1 cellular context compared by ENCODE assay signal in the genomic region with DNA sequence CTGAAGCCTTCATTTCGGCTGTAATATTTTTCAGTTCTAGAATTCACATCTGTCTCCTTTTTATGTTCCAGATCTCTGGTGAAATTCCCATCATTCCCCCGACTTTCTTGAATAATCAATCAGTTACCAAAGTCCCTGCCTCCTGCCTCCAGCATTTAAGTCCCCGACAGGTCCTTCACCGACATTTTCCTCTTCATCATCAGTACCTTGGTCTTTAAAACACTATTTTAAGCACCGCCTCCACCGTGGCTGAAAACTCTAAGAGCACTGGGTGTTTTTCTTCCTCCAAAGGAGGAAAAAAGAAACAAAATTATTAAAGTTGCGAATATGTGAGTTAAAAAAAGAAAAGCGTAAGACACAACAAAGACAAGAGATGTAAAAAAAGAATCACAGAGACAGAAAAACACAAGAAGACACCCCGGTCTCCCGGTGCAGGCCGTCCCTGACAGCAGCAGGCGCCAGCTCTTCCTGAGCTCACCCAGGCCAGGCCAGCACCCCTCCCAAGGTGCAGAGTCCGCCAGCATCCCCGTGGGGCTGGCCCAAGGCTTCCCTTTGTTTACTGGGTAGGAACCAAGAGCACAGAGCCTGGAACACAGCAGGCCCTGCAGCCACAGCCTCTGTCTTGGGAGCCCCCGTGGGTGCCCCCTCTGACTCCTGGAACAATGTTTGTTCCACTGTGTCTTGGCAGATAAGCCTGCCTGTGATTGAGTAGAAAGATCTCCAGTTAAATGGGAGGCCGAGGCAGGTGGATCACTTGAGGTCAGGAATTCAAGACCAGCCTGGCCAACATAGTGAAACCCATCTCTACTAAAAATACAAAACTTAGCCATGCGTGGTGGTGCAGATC.
A peak's percentile ranks its signal among the peaks of the same experiment; 100 is the strongest.
TF ChIP-seq lines count a peak whose summit lies in the region.

No MANE protein-coding gene starts in this region.

TF ChIP-seq in HepG2, 621 proteins besides CTCF, POLR2A, EP300 and RAD21 (continued from another document):
- TF ChIP-seq ARID5B (CRISPR knock-in tag; IDR thresholded peaks at IDR 0.05) (peak; percentile 61), ELF3 (CRISPR knock-in tag; IDR thresholded peaks at IDR 0.05) (0 out of 2 replicates have a peak, but pooled peaks have one; percentile 28), ZNF598 (CRISPR knock-in tag; IDR thresholded peaks at IDR 0.05; ENCODE audit: borderline replicate concordance) (no peak), ZNF224 (CRISPR knock-in tag; IDR thresholded peaks at IDR 0.05) (no peak), ZNF567 (CRISPR knock-in tag; IDR thresholded peaks at IDR 0.05; ENCODE audit: borderline replicate concordance) (0 out of 2 replicates have a peak, but pooled peaks have one; percentile 57), SOX6 (IDR thresholded peaks at IDR 0.05) (no peak), SOX6 (CRISPR knock-in tag; IDR thresholded peaks at IDR 0.05) (peak; percentile 59; the same call in 1 of the 2 replicates), PHF8 (CRISPR knock-in tag; IDR thresholded peaks at IDR 0.05) (peak; percentile 39; the same call in 1 of the 2 replicates), ESRRA (CRISPR knock-in tag; IDR thresholded peaks at IDR 0.05; ENCODE audit: low read depth) (no peak), ZNF749 (CRISPR knock-in tag; IDR thresholded peaks at IDR 0.05; ENCODE audit: borderline replicate concordance) (no peak), HNF4A (CRISPR knock-in tag; IDR thresholded peaks at IDR 0.05) (peak; percentile 93), ZMYM2 (CRISPR knock-in tag; IDR thresholded peaks at IDR 0.05) (no peak), ISL2 (CRISPR knock-in tag; IDR thresholded peaks at IDR 0.05) (peak; percentile 54; the same call in 1 of the 2 replicates), ZBED4 (CRISPR knock-in tag; IDR thresholded peaks at IDR 0.05; ENCODE audit: borderline replicate concordance) (peak; percentile 68; the same call in 1 of the 2 replicates), FOXM1 (CRISPR knock-in tag; IDR thresholded peaks at IDR 0.05) (no peak), ZMYM3 (CRISPR knock-in tag; IDR thresholded peaks at IDR 0.05) (peak; percentile 43; the same call in 1 of the 2 replicates), ADNP (CRISPR knock-in tag; IDR thresholded peaks at IDR 0.05) (no peak), ZSCAN25 (CRISPR knock-in tag; IDR thresholded peaks at IDR 0.05) (peak; percentile 93), ATRX (CRISPR knock-in tag; IDR thresholded peaks at IDR 0.05; ENCODE audit: borderline replicate concordance) (no peak)
- TF ChIP-seq, protein P1, sequence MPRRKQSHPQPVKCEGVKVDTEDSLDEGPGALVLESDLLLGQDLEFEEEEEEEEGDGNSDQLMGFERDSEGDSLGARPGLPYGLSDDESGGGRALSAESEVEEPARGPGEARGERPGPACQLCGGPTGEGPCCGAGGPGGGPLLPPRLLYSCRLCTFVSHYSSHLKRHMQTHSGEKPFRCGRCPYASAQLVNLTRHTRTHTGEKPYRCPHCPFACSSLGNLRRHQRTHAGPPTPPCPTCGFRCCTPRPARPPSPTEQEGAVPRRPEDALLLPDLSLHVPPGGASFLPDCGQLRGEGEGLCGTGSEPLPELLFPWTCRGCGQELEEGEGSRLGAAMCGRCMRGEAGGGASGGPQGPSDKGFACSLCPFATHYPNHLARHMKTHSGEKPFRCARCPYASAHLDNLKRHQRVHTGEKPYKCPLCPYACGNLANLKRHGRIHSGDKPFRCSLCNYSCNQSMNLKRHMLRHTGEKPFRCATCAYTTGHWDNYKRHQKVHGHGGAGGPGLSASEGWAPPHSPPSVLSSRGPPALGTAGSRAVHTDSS (CRISPR knock-in tag; conservative IDR thresholded peaks at IDR 0.05) = no peak
- TF ChIP-seq, protein P2, sequence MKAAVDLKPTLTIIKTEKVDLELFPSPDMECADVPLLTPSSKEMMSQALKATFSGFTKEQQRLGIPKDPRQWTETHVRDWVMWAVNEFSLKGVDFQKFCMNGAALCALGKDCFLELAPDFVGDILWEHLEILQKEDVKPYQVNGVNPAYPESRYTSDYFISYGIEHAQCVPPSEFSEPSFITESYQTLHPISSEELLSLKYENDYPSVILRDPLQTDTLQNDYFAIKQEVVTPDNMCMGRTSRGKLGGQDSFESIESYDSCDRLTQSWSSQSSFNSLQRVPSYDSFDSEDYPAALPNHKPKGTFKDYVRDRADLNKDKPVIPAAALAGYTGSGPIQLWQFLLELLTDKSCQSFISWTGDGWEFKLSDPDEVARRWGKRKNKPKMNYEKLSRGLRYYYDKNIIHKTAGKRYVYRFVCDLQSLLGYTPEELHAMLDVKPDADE (CRISPR knock-in tag; IDR thresholded peaks at IDR 0.05) = no peak
- TF ChIP-seq, protein P3, sequence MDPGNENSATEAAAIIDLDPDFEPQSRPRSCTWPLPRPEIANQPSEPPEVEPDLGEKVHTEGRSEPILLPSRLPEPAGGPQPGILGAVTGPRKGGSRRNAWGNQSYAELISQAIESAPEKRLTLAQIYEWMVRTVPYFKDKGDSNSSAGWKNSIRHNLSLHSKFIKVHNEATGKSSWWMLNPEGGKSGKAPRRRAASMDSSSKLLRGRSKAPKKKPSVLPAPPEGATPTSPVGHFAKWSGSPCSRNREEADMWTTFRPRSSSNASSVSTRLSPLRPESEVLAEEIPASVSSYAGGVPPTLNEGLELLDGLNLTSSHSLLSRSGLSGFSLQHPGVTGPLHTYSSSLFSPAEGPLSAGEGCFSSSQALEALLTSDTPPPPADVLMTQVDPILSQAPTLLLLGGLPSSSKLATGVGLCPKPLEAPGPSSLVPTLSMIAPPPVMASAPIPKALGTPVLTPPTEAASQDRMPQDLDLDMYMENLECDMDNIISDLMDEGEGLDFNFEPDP (CRISPR knock-in tag; conservative IDR thresholded peaks at IDR 0.05) = no peak
